In the genomic region with DNA sequence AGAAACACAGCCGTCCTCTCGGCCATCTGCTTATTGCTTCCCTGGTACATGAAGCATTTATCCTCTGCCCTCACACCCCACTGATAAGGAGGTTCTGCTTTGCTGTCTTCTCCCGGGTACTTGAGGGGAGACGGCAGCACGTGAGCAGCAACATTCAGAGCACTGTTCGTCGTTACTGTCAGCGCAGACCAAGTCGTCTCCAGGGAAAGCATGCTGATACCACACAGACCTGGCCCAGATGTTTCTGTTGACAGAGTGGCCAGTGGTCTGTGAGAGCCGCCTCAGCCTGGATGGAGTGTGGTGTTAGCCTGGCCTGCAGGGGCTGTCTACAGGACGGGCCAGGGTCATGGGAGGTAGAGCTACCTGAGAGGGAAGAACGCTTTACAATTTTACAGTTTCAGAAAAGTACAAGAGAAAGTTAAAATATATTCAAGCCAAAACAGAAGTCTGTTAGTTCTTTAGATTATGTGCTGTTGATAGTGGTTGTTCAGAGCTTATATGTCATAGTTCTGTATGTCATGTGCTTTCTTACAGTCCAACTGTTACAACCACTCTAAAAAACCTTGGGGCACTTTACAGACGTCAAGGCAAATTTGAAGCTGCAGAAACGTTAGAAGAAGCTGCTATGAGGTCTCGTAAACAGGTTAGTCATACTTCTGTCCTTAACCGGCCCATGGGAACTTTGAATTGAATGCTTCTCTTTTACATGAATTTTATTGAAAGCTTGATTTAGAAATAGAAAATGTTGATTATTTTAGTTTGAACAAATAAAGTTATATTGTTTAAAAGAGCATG, we compare ENCODE assay signal across 14 cellular contexts.
"Had no signal": no experiment of that assay in that cellular context is flagged by ENCODE, and none has a peak within 500 bp of the region (broad histone marks: within the 10 kb centered on the region; RNA-seq: fewer than 3 reads in every experiment).

No MANE protein-coding gene starts in this region.

- DNase-seq: activated CD4-positive, alpha-beta T cell treated with anti-CD3 and anti-CD28 coated beads, Interleukin-2, amount 10 ng/mL, durations not matched to agents 7 days and 5 days; activated CD8-positive, alpha-beta memory T cell treated with anti-CD3 and anti-CD28 coated beads for 24 hours; amygdala; midbrain; naive thymus-derived CD4-positive, alpha-beta T cell; nucleus accumbens; stimulated activated CD4-positive, alpha-beta T cell treated with anti-CD3 and anti-CD28 coated beads, Interleukin-4, amount 100 ng/mL, for 4 hours had no signal

- ATAC-seq: naive thymus-derived CD4-positive, alpha-beta T cell; SK-N-SH treated with all-trans-retinoic acid at 6 μM for 48 hours; WTC11 had no signal

- FAIRE-seq: bronchial epithelial cell, colon, frontal cortex, keratinocyte, urothelium cell line had no signal
